1 cellular context compared by ENCODE assay signal in the genomic region with DNA sequence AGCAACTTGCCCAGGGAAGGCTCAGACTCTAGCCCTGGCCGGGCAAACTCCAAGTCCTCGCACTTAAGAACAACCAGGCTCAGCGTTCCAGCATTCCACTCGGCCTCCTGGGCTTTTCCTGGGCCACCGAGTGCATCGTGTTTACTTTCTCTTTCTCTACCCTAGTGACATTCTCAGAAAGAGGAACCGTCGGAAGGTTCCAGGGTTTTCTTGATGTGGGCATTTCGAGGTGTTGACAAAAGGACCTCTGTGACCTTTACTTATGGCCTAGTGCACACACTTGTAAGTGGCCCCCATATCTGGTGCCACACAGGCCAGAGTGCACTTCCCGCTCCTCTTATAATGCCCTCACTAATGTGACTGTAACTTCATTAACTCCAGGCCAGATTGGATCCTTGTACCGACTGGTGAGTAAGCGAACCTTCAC.
TF ChIP-seq lines count a peak whose summit lies in the region.

No MANE protein-coding gene starts in this region.

TF ChIP-seq in HepG2, 621 proteins besides CTCF, POLR2A, EP300 and RAD21 (continued from another document and continues in another):
- TF ChIP-seq, protein P1, sequence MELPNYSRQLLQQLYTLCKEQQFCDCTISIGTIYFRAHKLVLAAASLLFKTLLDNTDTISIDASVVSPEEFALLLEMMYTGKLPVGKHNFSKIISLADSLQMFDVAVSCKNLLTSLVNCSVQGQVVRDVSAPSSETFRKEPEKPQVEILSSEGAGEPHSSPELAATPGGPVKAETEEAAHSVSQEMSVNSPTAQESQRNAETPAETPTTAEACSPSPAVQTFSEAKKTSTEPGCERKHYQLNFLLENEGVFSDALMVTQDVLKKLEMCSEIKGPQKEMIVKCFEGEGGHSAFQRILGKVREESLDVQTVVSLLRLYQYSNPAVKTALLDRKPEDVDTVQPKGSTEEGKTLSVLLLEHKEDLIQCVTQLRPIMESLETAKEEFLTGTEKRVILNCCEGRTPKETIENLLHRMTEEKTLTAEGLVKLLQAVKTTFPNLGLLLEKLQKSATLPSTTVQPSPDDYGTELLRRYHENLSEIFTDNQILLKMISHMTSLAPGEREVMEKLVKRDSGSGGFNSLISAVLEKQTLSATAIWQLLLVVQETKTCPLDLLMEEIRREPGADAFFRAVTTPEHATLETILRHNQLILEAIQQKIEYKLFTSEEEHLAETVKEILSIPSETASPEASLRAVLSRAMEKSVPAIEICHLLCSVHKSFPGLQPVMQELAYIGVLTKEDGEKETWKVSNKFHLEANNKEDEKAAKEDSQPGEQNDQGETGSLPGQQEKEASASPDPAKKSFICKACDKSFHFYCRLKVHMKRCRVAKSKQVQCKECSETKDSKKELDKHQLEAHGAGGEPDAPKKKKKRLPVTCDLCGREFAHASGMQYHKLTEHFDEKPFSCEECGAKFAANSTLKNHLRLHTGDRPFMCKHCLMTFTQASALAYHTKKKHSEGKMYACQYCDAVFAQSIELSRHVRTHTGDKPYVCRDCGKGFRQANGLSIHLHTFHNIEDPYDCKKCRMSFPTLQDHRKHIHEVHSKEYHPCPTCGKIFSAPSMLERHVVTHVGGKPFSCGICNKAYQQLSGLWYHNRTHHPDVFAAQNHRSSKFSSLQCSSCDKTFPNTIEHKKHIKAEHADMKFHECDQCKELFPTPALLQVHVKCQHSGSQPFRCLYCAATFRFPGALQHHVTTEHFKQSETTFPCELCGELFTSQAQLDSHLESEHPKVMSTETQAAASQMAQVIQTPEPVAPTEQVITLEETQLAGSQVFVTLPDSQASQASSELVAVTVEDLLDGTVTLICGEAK (IDR thresholded peaks at IDR 0.05), result no peak
- TF ChIP-seq, protein P1 (CRISPR knock-in tag; IDR thresholded peaks at IDR 0.05), result no peak
- TF ChIP-seq NR3C1 (CRISPR knock-in tag; IDR thresholded peaks at IDR 0.05) (no peak), TEAD3 (CRISPR knock-in tag; optimal IDR thresholded peaks at IDR 0.05; ENCODE audit: borderline replicate concordance) (peak; percentile 76), GABPB1 (CRISPR knock-in tag; IDR thresholded peaks at IDR 0.05) (no peak), CBX1 (IDR thresholded peaks at IDR 0.05; ENCODE audit: low read depth) (no peak), REXO4 (CRISPR knock-in tag; IDR thresholded peaks at IDR 0.05; ENCODE audit: borderline replicate concordance) (no peak), ZNF616 (CRISPR knock-in tag; IDR thresholded peaks at IDR 0.05; ENCODE audit: low read depth) (no peak), ISL2 (CRISPR knock-in tag; IDR thresholded peaks at IDR 0.05) (peak; percentile 63; the same call in 1 of the 2 replicates), ZFP62 (CRISPR knock-in tag; IDR thresholded peaks at IDR 0.05) (no peak), CREM (IDR thresholded peaks at IDR 0.05) (no peak; the same call in 1 of the 2 replicates), CREM (CRISPR knock-in tag; IDR thresholded peaks at IDR 0.05) (no peak), ZNF672 (CRISPR knock-in tag; IDR thresholded peaks at IDR 0.05) (no peak), HHEX (CRISPR knock-in tag; IDR thresholded peaks at IDR 0.05) (peak; percentile 41; the same call in 1 of the 2 replicates), CAMTA2 (CRISPR knock-in tag; IDR thresholded peaks at IDR 0.05; ENCODE audit: borderline replicate concordance) (no peak), ZNF7 (CRISPR knock-in tag; IDR thresholded peaks at IDR 0.05) (peak; percentile 86), SYNCRIP (IDR thresholded peaks at IDR 0.05; ENCODE audit: insufficient read depth, low read depth, low read length) (no peak), MIER2 (CRISPR knock-in tag; IDR thresholded peaks at IDR 0.05) (no peak), ZNF143 (CRISPR knock-in tag; IDR thresholded peaks at IDR 0.05) (peak; percentile 56), IRF2 (CRISPR knock-in tag; IDR thresholded peaks at IDR 0.05) (no peak), KLF16 (CRISPR knock-in tag; IDR thresholded peaks at IDR 0.05) (0 out of 4 replicates have a peak, but pooled peaks of 1 of the 2 experiments have one; percentile 34), IKZF1 (IDR thresholded peaks at IDR 0.05) (no peak), PHF20 (CRISPR knock-in tag; IDR thresholded peaks at IDR 0.05) (peak; percentile 50; the same call in 1 of the 2 replicates), CENPX (CRISPR knock-in tag; IDR thresholded peaks at IDR 0.05) (no peak), ZNF207 (IDR thresholded peaks at IDR 0.05; ENCODE audit: borderline replicate concordance) (no peak), ZNF446 (CRISPR knock-in tag; IDR thresholded peaks at IDR 0.05) (no peak)
- TF ChIP-seq, protein P2, sequence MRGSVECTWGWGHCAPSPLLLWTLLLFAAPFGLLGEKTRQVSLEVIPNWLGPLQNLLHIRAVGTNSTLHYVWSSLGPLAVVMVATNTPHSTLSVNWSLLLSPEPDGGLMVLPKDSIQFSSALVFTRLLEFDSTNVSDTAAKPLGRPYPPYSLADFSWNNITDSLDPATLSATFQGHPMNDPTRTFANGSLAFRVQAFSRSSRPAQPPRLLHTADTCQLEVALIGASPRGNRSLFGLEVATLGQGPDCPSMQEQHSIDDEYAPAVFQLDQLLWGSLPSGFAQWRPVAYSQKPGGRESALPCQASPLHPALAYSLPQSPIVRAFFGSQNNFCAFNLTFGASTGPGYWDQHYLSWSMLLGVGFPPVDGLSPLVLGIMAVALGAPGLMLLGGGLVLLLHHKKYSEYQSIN (CRISPR knock-in tag; IDR thresholded peaks at IDR 0.05; ENCODE audit: borderline replicate concordance), result no peak
- TF ChIP-seq, protein P3, sequence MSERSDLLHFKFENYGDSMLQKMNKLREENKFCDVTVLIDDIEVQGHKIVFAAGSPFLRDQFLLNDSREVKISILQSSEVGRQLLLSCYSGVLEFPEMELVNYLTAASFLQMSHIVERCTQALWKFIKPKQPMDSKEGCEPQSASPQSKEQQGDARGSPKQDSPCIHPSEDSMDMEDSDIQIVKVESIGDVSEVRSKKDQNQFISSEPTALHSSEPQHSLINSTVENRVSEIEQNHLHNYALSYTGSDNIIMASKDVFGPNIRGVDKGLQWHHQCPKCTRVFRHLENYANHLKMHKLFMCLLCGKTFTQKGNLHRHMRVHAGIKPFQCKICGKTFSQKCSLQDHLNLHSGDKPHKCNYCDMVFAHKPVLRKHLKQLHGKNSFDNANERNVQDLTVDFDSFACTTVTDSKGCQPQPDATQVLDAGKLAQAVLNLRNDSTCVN (CRISPR knock-in tag; IDR thresholded peaks at IDR 0.05; ENCODE audit: borderline replicate concordance), result peak; percentile 15; the same call in 1 of the 2 replicates
- TF ChIP-seq, protein P4, sequence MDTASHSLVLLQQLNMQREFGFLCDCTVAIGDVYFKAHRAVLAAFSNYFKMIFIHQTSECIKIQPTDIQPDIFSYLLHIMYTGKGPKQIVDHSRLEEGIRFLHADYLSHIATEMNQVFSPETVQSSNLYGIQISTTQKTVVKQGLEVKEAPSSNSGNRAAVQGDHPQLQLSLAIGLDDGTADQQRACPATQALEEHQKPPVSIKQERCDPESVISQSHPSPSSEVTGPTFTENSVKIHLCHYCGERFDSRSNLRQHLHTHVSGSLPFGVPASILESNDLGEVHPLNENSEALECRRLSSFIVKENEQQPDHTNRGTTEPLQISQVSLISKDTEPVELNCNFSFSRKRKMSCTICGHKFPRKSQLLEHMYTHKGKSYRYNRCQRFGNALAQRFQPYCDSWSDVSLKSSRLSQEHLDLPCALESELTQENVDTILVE (CRISPR knock-in tag; IDR thresholded peaks at IDR 0.05), result no peak
- TF ChIP-seq, protein P5, sequence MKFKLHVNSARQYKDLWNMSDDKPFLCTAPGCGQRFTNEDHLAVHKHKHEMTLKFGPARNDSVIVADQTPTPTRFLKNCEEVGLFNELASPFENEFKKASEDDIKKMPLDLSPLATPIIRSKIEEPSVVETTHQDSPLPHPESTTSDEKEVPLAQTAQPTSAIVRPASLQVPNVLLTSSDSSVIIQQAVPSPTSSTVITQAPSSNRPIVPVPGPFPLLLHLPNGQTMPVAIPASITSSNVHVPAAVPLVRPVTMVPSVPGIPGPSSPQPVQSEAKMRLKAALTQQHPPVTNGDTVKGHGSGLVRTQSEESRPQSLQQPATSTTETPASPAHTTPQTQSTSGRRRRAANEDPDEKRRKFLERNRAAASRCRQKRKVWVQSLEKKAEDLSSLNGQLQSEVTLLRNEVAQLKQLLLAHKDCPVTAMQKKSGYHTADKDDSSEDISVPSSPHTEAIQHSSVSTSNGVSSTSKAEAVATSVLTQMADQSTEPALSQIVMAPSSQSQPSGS (CRISPR knock-in tag; IDR thresholded peaks at IDR 0.05), result peak; percentile 55; the same call in 1 of the 2 replicates
- TF ChIP-seq, protein P6, sequence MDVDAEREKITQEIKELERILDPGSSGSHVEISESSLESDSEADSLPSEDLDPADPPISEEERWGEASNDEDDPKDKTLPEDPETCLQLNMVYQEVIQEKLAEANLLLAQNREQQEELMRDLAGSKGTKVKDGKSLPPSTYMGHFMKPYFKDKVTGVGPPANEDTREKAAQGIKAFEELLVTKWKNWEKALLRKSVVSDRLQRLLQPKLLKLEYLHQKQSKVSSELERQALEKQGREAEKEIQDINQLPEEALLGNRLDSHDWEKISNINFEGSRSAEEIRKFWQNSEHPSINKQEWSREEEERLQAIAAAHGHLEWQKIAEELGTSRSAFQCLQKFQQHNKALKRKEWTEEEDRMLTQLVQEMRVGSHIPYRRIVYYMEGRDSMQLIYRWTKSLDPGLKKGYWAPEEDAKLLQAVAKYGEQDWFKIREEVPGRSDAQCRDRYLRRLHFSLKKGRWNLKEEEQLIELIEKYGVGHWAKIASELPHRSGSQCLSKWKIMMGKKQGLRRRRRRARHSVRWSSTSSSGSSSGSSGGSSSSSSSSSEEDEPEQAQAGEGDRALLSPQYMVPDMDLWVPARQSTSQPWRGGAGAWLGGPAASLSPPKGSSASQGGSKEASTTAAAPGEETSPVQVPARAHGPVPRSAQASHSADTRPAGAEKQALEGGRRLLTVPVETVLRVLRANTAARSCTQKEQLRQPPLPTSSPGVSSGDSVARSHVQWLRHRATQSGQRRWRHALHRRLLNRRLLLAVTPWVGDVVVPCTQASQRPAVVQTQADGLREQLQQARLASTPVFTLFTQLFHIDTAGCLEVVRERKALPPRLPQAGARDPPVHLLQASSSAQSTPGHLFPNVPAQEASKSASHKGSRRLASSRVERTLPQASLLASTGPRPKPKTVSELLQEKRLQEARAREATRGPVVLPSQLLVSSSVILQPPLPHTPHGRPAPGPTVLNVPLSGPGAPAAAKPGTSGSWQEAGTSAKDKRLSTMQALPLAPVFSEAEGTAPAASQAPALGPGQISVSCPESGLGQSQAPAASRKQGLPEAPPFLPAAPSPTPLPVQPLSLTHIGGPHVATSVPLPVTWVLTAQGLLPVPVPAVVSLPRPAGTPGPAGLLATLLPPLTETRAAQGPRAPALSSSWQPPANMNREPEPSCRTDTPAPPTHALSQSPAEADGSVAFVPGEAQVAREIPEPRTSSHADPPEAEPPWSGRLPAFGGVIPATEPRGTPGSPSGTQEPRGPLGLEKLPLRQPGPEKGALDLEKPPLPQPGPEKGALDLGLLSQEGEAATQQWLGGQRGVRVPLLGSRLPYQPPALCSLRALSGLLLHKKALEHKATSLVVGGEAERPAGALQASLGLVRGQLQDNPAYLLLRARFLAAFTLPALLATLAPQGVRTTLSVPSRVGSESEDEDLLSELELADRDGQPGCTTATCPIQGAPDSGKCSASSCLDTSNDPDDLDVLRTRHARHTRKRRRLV (CRISPR knock-in tag; IDR thresholded peaks at IDR 0.05), result no peak
- TF ChIP-seq, protein P7, sequence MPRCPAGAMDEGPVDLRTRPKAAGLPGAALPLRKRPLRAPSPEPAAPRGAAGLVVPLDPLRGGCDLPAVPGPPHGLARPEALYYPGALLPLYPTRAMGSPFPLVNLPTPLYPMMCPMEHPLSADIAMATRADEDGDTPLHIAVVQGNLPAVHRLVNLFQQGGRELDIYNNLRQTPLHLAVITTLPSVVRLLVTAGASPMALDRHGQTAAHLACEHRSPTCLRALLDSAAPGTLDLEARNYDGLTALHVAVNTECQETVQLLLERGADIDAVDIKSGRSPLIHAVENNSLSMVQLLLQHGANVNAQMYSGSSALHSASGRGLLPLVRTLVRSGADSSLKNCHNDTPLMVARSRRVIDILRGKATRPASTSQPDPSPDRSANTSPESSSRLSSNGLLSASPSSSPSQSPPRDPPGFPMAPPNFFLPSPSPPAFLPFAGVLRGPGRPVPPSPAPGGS (CRISPR knock-in tag; IDR thresholded peaks at IDR 0.05), result no peak
- TF ChIP-seq, protein P8, sequence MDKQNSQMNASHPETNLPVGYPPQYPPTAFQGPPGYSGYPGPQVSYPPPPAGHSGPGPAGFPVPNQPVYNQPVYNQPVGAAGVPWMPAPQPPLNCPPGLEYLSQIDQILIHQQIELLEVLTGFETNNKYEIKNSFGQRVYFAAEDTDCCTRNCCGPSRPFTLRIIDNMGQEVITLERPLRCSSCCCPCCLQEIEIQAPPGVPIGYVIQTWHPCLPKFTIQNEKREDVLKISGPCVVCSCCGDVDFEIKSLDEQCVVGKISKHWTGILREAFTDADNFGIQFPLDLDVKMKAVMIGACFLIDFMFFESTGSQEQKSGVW (CRISPR knock-in tag; IDR thresholded peaks at IDR 0.05; ENCODE audit: borderline replicate concordance), result 0 out of 2 replicates have a peak, but pooled peaks have one; percentile 37
